10 cellular contexts compared by ENCODE assay signal in genomic region chr2:136874258-136874657, GRCh38.
DNase-seq lines count a peak whose midpoint lies in the region; ATAC-seq and TF ChIP-seq lines count a peak whose summit lies in the region.
"Had no signal": no experiment of that assay in that cellular context is flagged by ENCODE, and none has a peak within 500 bp of the region (broad histone marks: within the 10 kb centered on the region; RNA-seq: fewer than 3 reads in every experiment).

No MANE protein-coding gene starts in this region.

- H3K27me3 ChIP-seq in WERI-Rb-1 (ENCODE audit: insufficient read depth, low read depth, severe bottlenecking) (no peaks in the 10 kb centered on the region), mesendoderm (ENCODE audit: insufficient read depth, low read length, poor library complexity) (no peaks in the 10 kb centered on the region)

- H3K4me1 ChIP-seq in mesendoderm (ENCODE audit: control insufficient read depth, low read depth, low read length), result no peaks in the 10 kb centered on the region

- in situ Hi-C loops in GM13977 (cut with MboI; ENCODE audit: low pct_unique_long_range_greater_than_20kb, low sequenced_read_pairs, unreplicated experiment), result no loop called here

- H2AK5ac ChIP-seq in mesendoderm (ENCODE audit: low read length), result no peak overlapping the region

- no peak overlapping the region for H2BK5ac ChIP-seq in mesendoderm (ENCODE audit: low read length)

- H3K27ac ChIP-seq in WERI-Rb-1 (no peak overlapping the region), mesendoderm (ENCODE audit: low read depth, low read length) (no peak overlapping the region)

- WGBS in mesendoderm (ENCODE audit: extremely low coverage, insufficient coverage, low lambda C conversion rate), result no CpG with 5 or more reads among the region's 6 CpGs

- peak; percentile 36 for TF ChIP-seq CTCF in GM13977 (IDR thresholded peaks at IDR 0.05; ENCODE audit: extremely low read depth, insufficient read depth, missing control alignments)
- TF ChIP-seq CTCF in WERI-Rb-1 (IDR thresholded peaks at IDR 0.05; ENCODE audit: low read depth, low read length), result peak; percentile 73

- H3K9me3 ChIP-seq in WERI-Rb-1 (ENCODE audit: severe bottlenecking), result no peaks in the 10 kb centered on the region

- peak; percentile 9 for DNase-seq in GM13977 (ENCODE audit: low spot score)
- DNase-seq in Kasumi-1 (lab: John Stamatoyannopoulos, UW), result peak; percentile 38 to 46
- DNase-seq in WERI-Rb-1, result peak; percentile 21
- peak; percentile 52 for DNase-seq in mesendoderm
- no peak for DNase-seq in Ammon's horn (ENCODE audit: low spot score)
- no peak for DNase-seq in retina
- DNase-seq: NCI-H1436, posterior cingulate gyrus had no signal

- no peaks in the 10 kb centered on the region for H3K79me1 ChIP-seq in mesendoderm (ENCODE audit: low read length)

- ATAC-seq in GM19452 (IDR thresholded peaks at IDR 0.05; ENCODE audit: unreplicated experiment), result no peak
- ATAC-seq in HG03175 (IDR thresholded peaks at IDR 0.05; ENCODE audit: unreplicated experiment), result no peak

- no peak overlapping the region for H4K8ac ChIP-seq in mesendoderm (ENCODE audit: low read depth, low read length)

- H3K56ac ChIP-seq in mesendoderm (ENCODE audit: low read length), result no peak overlapping the region

- no peak overlapping the region for H3K9ac ChIP-seq in mesendoderm (ENCODE audit: low read length)

- no peak overlapping the region for H3K4me2 ChIP-seq in mesendoderm (ENCODE audit: low read length)

- H3K4ac ChIP-seq in mesendoderm (ENCODE audit: low read depth, low read length), result no peak overlapping the region

- H3K23ac ChIP-seq in mesendoderm (ENCODE audit: low read length), result no peak overlapping the region

- no peak overlapping the region for H2BK15ac ChIP-seq in mesendoderm (replicated peaks; ENCODE audit: low read depth)

- no peak overlapping the region for H2BK120ac ChIP-seq in mesendoderm (ENCODE audit: low read depth, low read length)

- H3K79me2 ChIP-seq in mesendoderm (ENCODE audit: control insufficient read depth, insufficient read depth, low read length), result no peaks in the 10 kb centered on the region

- H3K4me3 ChIP-seq in WERI-Rb-1 (ENCODE audit: low read depth, low read length) (no peak overlapping the region), mesendoderm (ENCODE audit: low read length) (no peak overlapping the region)

- H3K36me3 ChIP-seq in WERI-Rb-1 (no peaks in the 10 kb centered on the region), mesendoderm (ENCODE audit: control insufficient read depth, insufficient read depth, low read length) (no peaks in the 10 kb centered on the region)

- no peak overlapping the region for H4K5ac ChIP-seq in mesendoderm (ENCODE audit: low read length)

- no peak overlapping the region for H3K18ac ChIP-seq in mesendoderm (ENCODE audit: low read length)

Comparison
In these comparisons a context has a peak if more than half of its experiments do, and no peak if none do; other contexts are left out.
1. DNase-seq: peak in GM13977 (single experiment), Kasumi-1 (2 of 2), WERI-Rb-1 (single experiment) and mesendoderm (single experiment); none in Ammon's horn (single experiment) and retina (single experiment).